ENCODE assay signal across 18 cellular contexts in genomic region chr16:86211800-86212199, GRCh38.
DNase-seq lines count a peak whose midpoint lies in the region; ATAC-seq and TF ChIP-seq lines count a peak whose summit lies in the region.
"Had no signal": no experiment of that assay in that cellular context is flagged by ENCODE, and none has a peak within 500 bp of the region (broad histone marks: within the 10 kb centered on the region; RNA-seq: fewer than 3 reads in every experiment).

No MANE protein-coding gene starts in this region.

- in situ Hi-C loops in SK-MEL-5 (cut with HindIII; ENCODE audit: low pct_unique_long_range_greater_than_20kb, low sequenced_read_pairs) = no loop called here

- H3K18ac ChIP-seq in neuronal stem cell (ENCODE audit: low read length) = peak overlapping the region; percentile 25

- H3K9me2 ChIP-seq in SK-N-SH = no peaks in the 10 kb centered on the region
- H3K9me2 ChIP-seq in HCT116 (ENCODE audit: insufficient read depth) = no peaks in the 10 kb centered on the region

- H3K4me3 ChIP-seq in SK-N-SH (ENCODE audit: low read depth in 2 of 2, low read length in 1 of 2) = no peak overlapping the region
- H3K4me3 ChIP-seq in HCT116 (replicated peaks in 1 of 2; ENCODE audit: low read depth in 1 of 2, low read length in 2 of 2) = peak overlapping the region; percentile 23 to 33; a peak in 3 of 4 replicates
- H3K4me3 ChIP-seq in neuronal stem cell (ENCODE audit: low read length in 2 of 2) = no peak overlapping the region
- H3K4me3 ChIP-seq: A549, HAP-1, MG63, PC-9 had no signal

- RAD21 ChIA-PET in HCT116 (lab: Charles Lee; ENCODE audit: low non-redundant PET in 1 of 2, low total read pairs in 2 of 2, uncharacterized antibody in 2 of 2, unreplicated experiment in 2 of 2) = interaction anchor here in 1 of 2 experiments (1.1 kb wide), 1 partner anchor 41 kb away, joined by 3 read pairs; no protein-coding TSS in a partner anchor

- H3K9ac ChIP-seq in SK-N-SH = no peak overlapping the region
- no peak overlapping the region for H3K9ac ChIP-seq in HCT116 (ENCODE audit: low read length)
- no peak overlapping the region for H3K9ac ChIP-seq in neuronal stem cell (ENCODE audit: low read depth, low read length, poor library complexity)
- H3K9ac ChIP-seq: KMS-11 had no signal

- H3K36me3 ChIP-seq in SK-N-SH (replicated peaks in 1 of 2; ENCODE audit: control insufficient read depth in 1 of 2, insufficient read depth in 2 of 2, low read length in 1 of 2) = no peaks in the 10 kb centered on the region
- H3K36me3 ChIP-seq in HCT116 (ENCODE audit: control insufficient read depth in 1 of 2, insufficient read depth in 2 of 2, low read length in 2 of 2) = no peaks in the 10 kb centered on the region
- no peaks in the 10 kb centered on the region for H3K36me3 ChIP-seq in neuronal stem cell (replicated peaks in 1 of 2; ENCODE audit: control insufficient read depth in 2 of 2, insufficient read depth in 2 of 2, low read length in 2 of 2)
- H3K36me3 ChIP-seq: HAP-1, MG63 had no signal

- TF ChIP-seq CTCF in SK-N-SH (IDR thresholded peaks at IDR 0.05) = no peak
- no peak for TF ChIP-seq CTCF in HCT116 (IDR thresholded peaks at IDR 0.05 in 2 of 3, conservative IDR thresholded peaks at IDR 0.05 in 1 of 3; ENCODE audit: borderline replicate concordance in 1 of 3, insufficient read depth in 1 of 3, low read depth in 2 of 3, low read length in 2 of 3)

- H3K27me3 ChIP-seq in SK-N-SH (ENCODE audit: insufficient read depth) (peaks cover 48% of the 10 kb centered on the region), HCT116 (ENCODE audit: insufficient read depth, low read length) (no peaks in the 10 kb centered on the region), neuronal stem cell (ENCODE audit: control insufficient read depth in 3 of 3, insufficient read depth in 3 of 3, low read depth in 1 of 3, low read length in 3 of 3) (peaks cover 0 to 1% (median 0%) of the 10 kb centered on the region in 3 experiments)
- H3K27me3 ChIP-seq: MG63 had no signal

- ATAC-seq in SK-N-SH treated with all-trans-retinoic acid at 6 μM for 48 hours (no peak), HCT116 (peak; percentile 95), HG02759 (IDR thresholded peaks at IDR 0.05; ENCODE audit: unreplicated experiment) (no peak)
- ATAC-seq: A549 had no signal

- H3K14ac ChIP-seq in neuronal stem cell (ENCODE audit: low read length) = no peak overlapping the region

- TF ChIP-seq RAD21 in SK-N-SH (IDR thresholded peaks at IDR 0.05; ENCODE audit: low read length) (no peak), HCT116 (IDR thresholded peaks at IDR 0.05; ENCODE audit: low read depth) (no peak)

- no TSS peak for BruUV-seq in HCT116 (replicated peaks; lab: Mats Ljungman, UMichigan)

- no peak for TF ChIP-seq EP300 in SK-N-SH (IDR thresholded peaks at IDR 0.05; ENCODE audit: borderline replicate concordance in 1 of 2, low read depth in 1 of 2, low read length in 1 of 2)

- H3F3A ChIP-seq in SK-N-SH (replicated peaks; ENCODE audit: insufficient read depth) = no peaks in the 10 kb centered on the region

- H2BK120ac ChIP-seq in neuronal stem cell (ENCODE audit: low read depth, low read length) = no peak overlapping the region

- DNase-seq in SK-N-SH = no peak
- peak; percentile 72 for DNase-seq in HCT116 (ENCODE audit: low read depth, low spot score)
- peak; percentile 1 for DNase-seq in SK-MEL-5 (ENCODE audit: low read depth, low spot score)
- DNase-seq in neuronal stem cell (ENCODE audit: low spot score) = no peak
- DNase-seq in NCI-H524 (lab: John Stamatoyannopoulos, UW) = no peak
- DNase-seq in substantia nigra (lab: John Stamatoyannopoulos, UW) = no peak
- DNase-seq: MG63; NCI-H1417; NCI-H2029; NCI-H510A; NK-92 treated with Interleukin-12 subunit alpha and Interleukin-12 subunit beta, amount 100 ng/mL, for 24 hours; PC-9; T-helper 1 cell had no signal

- POLR2A ChIA-PET in SK-N-SH (lab: Yijun Ruan, JAX) (no interaction called here), HCT116 (lab: Charles Lee) (no interaction called here)

- no peak overlapping the region for H2BK15ac ChIP-seq in neuronal stem cell (ENCODE audit: low read length)

- H3K23ac ChIP-seq in neuronal stem cell (ENCODE audit: low read depth, low read length, poor library complexity) = no peak overlapping the region

- H3K9me3 ChIP-seq in SK-N-SH = no peaks in the 10 kb centered on the region
- no peaks in the 10 kb centered on the region for H3K9me3 ChIP-seq in HCT116 (ENCODE audit: control insufficient read depth in 1 of 2, insufficient read depth in 1 of 2, low read depth in 1 of 2, low read length in 2 of 2)
- H3K9me3 ChIP-seq in neuronal stem cell (replicated peaks in 1 of 2; ENCODE audit: control insufficient read depth in 2 of 2, insufficient read depth in 1 of 2, low read depth in 1 of 2, low read length in 2 of 2) = peaks cover 0 to 4% of the 10 kb centered on the region in 2 donors
- H3K9me3 ChIP-seq: HAP-1, MG63 had no signal

- H3K79me2 ChIP-seq in SK-N-SH (ENCODE audit: insufficient read depth) = no peaks in the 10 kb centered on the region
- H3K79me2 ChIP-seq in HCT116 (ENCODE audit: insufficient read depth, low read length) = no peaks in the 10 kb centered on the region

- WGBS in SK-N-SH (ENCODE audit: low lambda C conversion rate) = 21% methylated on average over 5 of the region's 6 CpGs
- no CpG with 5 or more reads among the region's 6 CpGs for WGBS in neuronal stem cell (ENCODE audit: extremely low coverage in 2 of 2, insufficient read length in 2 of 2, insufficient replicate concordance in 1 of 2), 2 donors

- H4K20me1 ChIP-seq in SK-N-SH (ENCODE audit: insufficient read depth) (no peaks in the 10 kb centered on the region), HCT116 (ENCODE audit: insufficient read depth) (no peaks in the 10 kb centered on the region)

- CTCF ChIA-PET in SK-N-SH (lab: Yijun Ruan, JAX) (no interaction called here), HCT116 (lab: Charles Lee) (interaction anchor here (0.6 kb wide), 1 partner anchor 1097 kb away, joined by 3 read pairs; no protein-coding TSS in a partner anchor)

- no peak overlapping the region for H3K27ac ChIP-seq in SK-N-SH (ENCODE audit: low read depth in 2 of 2, low read length in 1 of 2)
- H3K27ac ChIP-seq in HCT116 (ENCODE audit: low read depth, low read length) = peak overlapping the region; percentile 6; the same call in 1 of the 2 replicates
- H3K27ac ChIP-seq in neuronal stem cell (replicated peaks; ENCODE audit: low read length) = no peak overlapping the region
- no peak overlapping the region for H3K27ac ChIP-seq in substantia nigra (ENCODE audit: low read depth, low read length, poor library complexity, severe bottlenecking)
- H3K27ac ChIP-seq: A549, KMS-11, PC-9 had no signal

- H3K4me1 ChIP-seq in SK-N-SH (ENCODE audit: control insufficient read depth in 1 of 2, insufficient read depth in 2 of 2, low read depth in 1 of 2, low read length in 1 of 2) (no peaks in the 10 kb centered on the region), HCT116 (ENCODE audit: control insufficient read depth in 1 of 2, insufficient read depth in 2 of 2, low read length in 2 of 2) (peaks cover 4 to 11% of the 10 kb centered on the region in 2 experiments; a peak in 3 of 4 replicates), neuronal stem cell (ENCODE audit: control insufficient read depth in 2 of 2, insufficient read depth in 1 of 2, low read depth in 1 of 2, low read length in 2 of 2) (no peaks in the 10 kb centered on the region)
- H3K4me1 ChIP-seq: A549, HAP-1 had no signal

- no peaks in the 10 kb centered on the region for H3K79me1 ChIP-seq in neuronal stem cell (ENCODE audit: low read depth, low read length)

- no peak overlapping the region for H2BK12ac ChIP-seq in neuronal stem cell (ENCODE audit: low read length)

- no peak overlapping the region for H2AFZ ChIP-seq in SK-N-SH (ENCODE audit: low read depth)
- no peak overlapping the region for H2AFZ ChIP-seq in HCT116 (ENCODE audit: low read depth, low read length, poor library complexity, severe bottlenecking)
- peak overlapping the region; percentile 10 for H2AFZ ChIP-seq in neuronal stem cell (ENCODE audit: low read length)
- H2AFZ ChIP-seq: PC-9 had no signal

- H4K8ac ChIP-seq in neuronal stem cell (ENCODE audit: low read depth, low read length) = no peak overlapping the region

- H4K91ac ChIP-seq in neuronal stem cell (ENCODE audit: low read depth, low read length, poor library complexity) = no peak overlapping the region

- H3K4me2 ChIP-seq in SK-N-SH (no peak overlapping the region), HCT116 (ENCODE audit: low read length) (peak overlapping the region; percentile 44), neuronal stem cell (ENCODE audit: insufficient read depth, low read length, poor library complexity, severe bottlenecking) (no peak overlapping the region)
- H3K4me2 ChIP-seq: A549, KMS-11, PC-9 had no signal

- TF ChIP-seq POLR2A in HCT116 (IDR thresholded peaks at IDR 0.05; ENCODE audit: borderline replicate concordance, extremely low read depth, insufficient read depth, insufficient read length) = no peak

- no peak overlapping the region for H3K4ac ChIP-seq in neuronal stem cell (ENCODE audit: low read length)

- intact Hi-C loops in HCT116 (cut with micrococcal nuclease) = no loop called here

- no peak overlapping the region for H2AK5ac ChIP-seq in neuronal stem cell (ENCODE audit: low read depth, low read length)

- no peak overlapping the region for H2BK5ac ChIP-seq in neuronal stem cell (ENCODE audit: low read length)

TF ChIP-seq in SK-N-SH, 30 proteins besides CTCF, POLR2A, EP300 and RAD21:
- no peak for TF ChIP-seq YY1 (IDR thresholded peaks at IDR 0.05; ENCODE audit: low read depth)
- TF ChIP-seq GABPA (IDR thresholded peaks at IDR 0.05; ENCODE audit: low read depth) = peak; percentile 63
- no peak for TF ChIP-seq SMC3 (IDR thresholded peaks at IDR 0.05; ENCODE audit: low read depth, low read length)

TF ChIP-seq in SK-N-SH treated with all-trans-retinoic acid at 6 μM for 48 hours, 23 proteins besides CTCF, POLR2A, EP300 and RAD21 (continues in another document):
- TF ChIP-seq ZNF8 (CRISPR knock-in tag; IDR thresholded peaks at IDR 0.05) (no peak), CSDC2 (CRISPR knock-in tag; IDR thresholded peaks at IDR 0.05) (no peak), GLIS3 (CRISPR knock-in tag; IDR thresholded peaks at IDR 0.05) (no peak), OSR1 (CRISPR knock-in tag; IDR thresholded peaks at IDR 0.05) (no peak), ESRRG (CRISPR knock-in tag; IDR thresholded peaks at IDR 0.05) (no peak), ISL1 (CRISPR knock-in tag; IDR thresholded peaks at IDR 0.05) (no peak)

Comparison
In these comparisons a context has a peak if more than half of its experiments do, and no peak if none do; other contexts are left out.
1. DNase-seq: peak in HCT116 (single experiment) and SK-MEL-5 (single experiment); none in SK-N-SH (single experiment), neuronal stem cell (single experiment), NCI-H524 (0 of 2) and substantia nigra (0 of 49).
2. H3K4me3 ChIP-seq: peak in HCT116 (2 of 2); none in SK-N-SH (0 of 2) and neuronal stem cell (0 of 2).